9 cellular contexts compared by ENCODE assay signal in genomic region chr2:3242747-3243369, GRCh38.
A peak's percentile ranks its signal among the peaks of the same experiment; 100 is the strongest.
DNase-seq lines count a peak whose midpoint lies in the region; ATAC-seq, FAIRE-seq and TF ChIP-seq lines count a peak whose summit lies in the region.
"Had no signal": no experiment of that assay in that cellular context is flagged by ENCODE, and none has a peak within 500 bp of the region (broad histone marks: within the 10 kb centered on the region; RNA-seq: fewer than 3 reads in every experiment).

No MANE protein-coding gene starts in this region.

- H3K4me1 ChIP-seq in right lobe of liver (no peaks in the 10 kb centered on the region), HepG2 (ENCODE audit: insufficient read depth, low read length) (peaks cover 9% of the 10 kb centered on the region), testis (no peaks in the 10 kb centered on the region), mesendoderm (ENCODE audit: control insufficient read depth, low read depth, low read length) (peaks cover 2% of the 10 kb centered on the region)

- TF ChIP-seq POLR2A in right lobe of liver (IDR thresholded peaks at IDR 0.05) (no peak), HepG2 (IDR thresholded peaks at IDR 0.05; ENCODE audit: insufficient read depth in 1 of 2, low read depth in 2 of 2, low read length in 2 of 2) (no peak), testis (IDR thresholded peaks at IDR 0.05) (no peak)

- TF ChIP-seq EP300 in HepG2 (IDR thresholded peaks at IDR 0.05; ENCODE audit: low read depth in 2 of 2, low read length in 2 of 2) = no peak
- TF ChIP-seq EP300 in HepG2 (CRISPR knock-in tag; IDR thresholded peaks at IDR 0.05; ENCODE audit: borderline replicate concordance) = no peak

- no peak overlapping the region for H2BK5ac ChIP-seq in mesendoderm (ENCODE audit: low read length)

- H3K27me3 ChIP-seq in right lobe of liver (no peaks in the 10 kb centered on the region), HepG2 (ENCODE audit: control insufficient read depth in 1 of 2, insufficient read depth in 2 of 2, low read length in 2 of 2) (no peaks in the 10 kb centered on the region), testis (no peaks in the 10 kb centered on the region), mesendoderm (ENCODE audit: insufficient read depth, low read length, poor library complexity) (no peaks in the 10 kb centered on the region)

- H3K4me3 Mint-ChIP-seq in activated T-helper 17 cell treated with anti-CD3 and anti-CD28 coated beads, Interleukin-2, amount 50 U/mL, for 72 hours = peak overlapping the region; percentile 54
- peak overlapping the region; percentile 58 for H3K4me3 Mint-ChIP-seq in stimulated activated naive CD8-positive, alpha-beta T cell treated with anti-CD3 and anti-CD28 coated beads, Interleukin-15, Interleukin-2, amounts not matched to agents 100 ng/mL and 50 ng/mL, for 24 hours

- H2AK5ac ChIP-seq in mesendoderm (ENCODE audit: low read length) = no peak overlapping the region

- WGBS in right lobe of liver (ENCODE audit: insufficient coverage, low coverage, low lambda C conversion rate, missing lambda C conversion rate) = 62% methylated on average over 9 of the region's 9 CpGs
- 92% methylated on average over 9 of the region's 9 CpGs for WGBS in HepG2 (ENCODE audit: low lambda C conversion rate)
- WGBS in testis, 2 donors = 84 to 89% methylated on average over 9 of the region's 9 CpGs
- WGBS in mesendoderm (ENCODE audit: extremely low coverage, insufficient coverage, low lambda C conversion rate) = no CpG with 5 or more reads among the region's 9 CpGs

- H3K9ac ChIP-seq in HepG2 (ENCODE audit: insufficient read depth, low read depth, low read length) = no peak overlapping the region
- no peak overlapping the region for H3K9ac ChIP-seq in mesendoderm (ENCODE audit: low read length)

- intact Hi-C loops in right lobe of liver (cut with DNase I) (no loop called here), HepG2 (cut with micrococcal nuclease; ENCODE audit: unreplicated experiment) (no loop called here), testis (cut with DNase I; ENCODE audit: low total_unique reads) (no loop called here)

- peaks cover 10% of the 10 kb centered on the region for H3K36me3 Mint-ChIP-seq in activated T-helper 17 cell treated with anti-CD3 and anti-CD28 coated beads, Interleukin-2, amount 50 U/mL, for 72 hours (ENCODE audit: low read depth)
- H3K36me3 Mint-ChIP-seq in stimulated activated naive CD8-positive, alpha-beta T cell treated with anti-CD3 and anti-CD28 coated beads, Interleukin-15, Interleukin-2, amounts not matched to agents 100 ng/mL and 50 ng/mL, for 24 hours (ENCODE audit: low read depth) = peaks cover 30% of the 10 kb centered on the region

- TF ChIP-seq CTCF in right lobe of liver (IDR thresholded peaks at IDR 0.05) (no peak), HepG2 (CRISPR knock-in tag; IDR thresholded peaks at IDR 0.05) (no peak), testis (IDR thresholded peaks at IDR 0.05) (no peak)

- H3K36me3 ChIP-seq in right lobe of liver (no peaks in the 10 kb centered on the region), HepG2 (replicated peaks in 1 of 2; ENCODE audit: control insufficient read depth in 1 of 2, insufficient read depth in 2 of 2, low read length in 2 of 2) (peaks cover 0 to 4% of the 10 kb centered on the region in 2 experiments; a peak in 3 of 5 replicates), testis (ENCODE audit: low read depth, missing control alignments) (no peaks in the 10 kb centered on the region), mesendoderm (ENCODE audit: control insufficient read depth, insufficient read depth, low read length) (no peaks in the 10 kb centered on the region)

- DNase-seq in right lobe of liver (no peak), HepG2 (ENCODE audit: low spot score) (no peak), testis (no peak), mesendoderm (no peak), nucleus accumbens (lab: John Stamatoyannopoulos, UW) (no peak)
- DNase-seq: NCI-H526 had no signal

- H4K8ac ChIP-seq in mesendoderm (ENCODE audit: low read depth, low read length) = no peak overlapping the region

- ATAC-seq in right lobe of liver (peak in 3 of 4 donors; percentile 24 to 42 (median 27)), HepG2 (no peak), HG03469 (IDR thresholded peaks at IDR 0.05; ENCODE audit: unreplicated experiment) (peak; percentile 67)
- ATAC-seq in activated T-helper 17 cell treated with anti-CD3 and anti-CD28 coated beads, Interleukin-2, amount 50 U/mL, for 72 hours (replicated peaks) = peak; percentile 56

- peak overlapping the region; percentile 26 for H3K27ac Mint-ChIP-seq in activated T-helper 17 cell treated with anti-CD3 and anti-CD28 coated beads, Interleukin-2, amount 50 U/mL, for 72 hours
- peak overlapping the region; percentile 3 for H3K27ac Mint-ChIP-seq in stimulated activated naive CD8-positive, alpha-beta T cell treated with anti-CD3 and anti-CD28 coated beads, Interleukin-15, Interleukin-2, amounts not matched to agents 100 ng/mL and 50 ng/mL, for 24 hours

- H3K4ac ChIP-seq in mesendoderm (ENCODE audit: low read depth, low read length) = no peak overlapping the region

- TF ChIP-seq RAD21 in HepG2 (CRISPR knock-in tag; IDR thresholded peaks at IDR 0.05) = no peak

- no peak overlapping the region for H3K27ac ChIP-seq in right lobe of liver
- H3K27ac ChIP-seq in HepG2 (ENCODE audit: extremely low read length, insufficient read depth, low read length) = no peak overlapping the region
- H3K27ac ChIP-seq in testis = no peak overlapping the region
- H3K27ac ChIP-seq in mesendoderm (ENCODE audit: low read depth, low read length) = no peak overlapping the region

- H4K5ac ChIP-seq in mesendoderm (ENCODE audit: low read length) = no peak overlapping the region

- in situ Hi-C loops in HepG2 (cut with HindIII; ENCODE audit: extremely low pct_ligation_motif_present, low pct_unique_long_range_greater_than_20kb) = no loop called here

- H3K4me2 ChIP-seq in HepG2 (ENCODE audit: low read depth, low read length) (no peak overlapping the region), mesendoderm (ENCODE audit: low read length) (no peak overlapping the region)

- H3K9me3 ChIP-seq in right lobe of liver (no peaks in the 10 kb centered on the region), HepG2 (ENCODE audit: low read length) (no peaks in the 10 kb centered on the region), testis (no peaks in the 10 kb centered on the region)

- no peaks in the 10 kb centered on the region for H3K9me3 Mint-ChIP-seq in activated T-helper 17 cell treated with anti-CD3 and anti-CD28 coated beads, Interleukin-2, amount 50 U/mL, for 72 hours
- no peaks in the 10 kb centered on the region for H3K9me3 Mint-ChIP-seq in stimulated activated naive CD8-positive, alpha-beta T cell treated with anti-CD3 and anti-CD28 coated beads, Interleukin-15, Interleukin-2, amounts not matched to agents 100 ng/mL and 50 ng/mL, for 24 hours

- H2AFZ ChIP-seq in HepG2 (ENCODE audit: low read length) = no peak overlapping the region

- H2BK15ac ChIP-seq in mesendoderm (replicated peaks; ENCODE audit: low read depth) = no peak overlapping the region

- BruUV-seq in HepG2 (replicated peaks; lab: Mats Ljungman, UMichigan) = no TSS peak

- H3K23ac ChIP-seq in mesendoderm (ENCODE audit: low read length) = no peak overlapping the region

- no peaks in the 10 kb centered on the region for H3K79me2 ChIP-seq in HepG2 (ENCODE audit: insufficient read depth, low read length)
- H3K79me2 ChIP-seq in mesendoderm (ENCODE audit: control insufficient read depth, insufficient read depth, low read length) = no peaks in the 10 kb centered on the region

- POLR2A ChIA-PET in HepG2 (lab: Yijun Ruan, JAX) = no interaction called here

- no peaks in the 10 kb centered on the region for H3K79me1 ChIP-seq in mesendoderm (ENCODE audit: low read length)

- no peaks in the 10 kb centered on the region for H3K27me3 Mint-ChIP-seq in activated T-helper 17 cell treated with anti-CD3 and anti-CD28 coated beads, Interleukin-2, amount 50 U/mL, for 72 hours
- H3K27me3 Mint-ChIP-seq in stimulated activated naive CD8-positive, alpha-beta T cell treated with anti-CD3 and anti-CD28 coated beads, Interleukin-15, Interleukin-2, amounts not matched to agents 100 ng/mL and 50 ng/mL, for 24 hours = no peaks in the 10 kb centered on the region

- H3K18ac ChIP-seq in mesendoderm (ENCODE audit: low read length) = no peak overlapping the region

- peaks cover 5% of the 10 kb centered on the region for H3K4me1 Mint-ChIP-seq in activated T-helper 17 cell treated with anti-CD3 and anti-CD28 coated beads, Interleukin-2, amount 50 U/mL, for 72 hours
- H3K4me1 Mint-ChIP-seq in stimulated activated naive CD8-positive, alpha-beta T cell treated with anti-CD3 and anti-CD28 coated beads, Interleukin-15, Interleukin-2, amounts not matched to agents 100 ng/mL and 50 ng/mL, for 24 hours (ENCODE audit: low read depth) = peaks cover 26% of the 10 kb centered on the region

- H4K20me1 ChIP-seq in HepG2 (ENCODE audit: insufficient read depth, low read length) = no peaks in the 10 kb centered on the region

- H3K56ac ChIP-seq in mesendoderm (ENCODE audit: low read length) = no peak overlapping the region

- H2BK120ac ChIP-seq in mesendoderm (ENCODE audit: low read depth, low read length) = no peak overlapping the region

- CTCF ChIA-PET in HepG2 (lab: Yijun Ruan, JAX; ENCODE audit: low intra/inter-chr PET ratio, low total read pairs) = no interaction called here

- no peak for FAIRE-seq in HepG2 (lab: Jason Lieb, UNC)

- H3K4me3 ChIP-seq in right lobe of liver = no peak overlapping the region
- no peak overlapping the region for H3K4me3 ChIP-seq in HepG2 (replicated peaks in 1 of 3; ENCODE audit: insufficient read depth in 1 of 3, low read depth in 2 of 3, low read length in 3 of 3)
- H3K4me3 ChIP-seq in testis = no peak overlapping the region
- no peak overlapping the region for H3K4me3 ChIP-seq in mesendoderm (ENCODE audit: low read length)

TF ChIP-seq in HepG2, 621 proteins besides CTCF, POLR2A, EP300 and RAD21 (continues in another document):
- no peak for TF ChIP-seq BCLAF1 (IDR thresholded peaks at IDR 0.05)
